19 cellular contexts compared by ENCODE assay signal in the genomic region with DNA sequence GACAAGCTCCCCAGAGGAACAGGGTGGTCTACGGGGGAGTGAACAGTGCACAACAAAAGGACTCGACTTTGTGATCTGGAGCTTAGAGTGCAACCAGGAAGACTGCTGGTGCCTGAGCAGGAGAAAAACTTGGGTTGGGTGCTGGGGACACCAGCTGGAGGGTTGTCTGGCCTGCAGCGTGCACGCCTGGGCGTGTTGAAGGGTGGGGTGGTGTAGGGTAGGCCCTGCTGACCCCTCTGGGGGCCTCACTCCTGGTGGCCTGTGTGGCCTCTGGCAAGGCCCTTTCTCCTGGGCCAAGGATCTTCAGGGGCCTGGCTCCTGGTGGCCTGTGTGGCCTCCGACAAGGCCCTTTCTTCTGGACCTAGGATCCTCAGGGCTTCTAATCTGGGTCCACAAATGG. TPM values are rescaled to one million over a fixed set of nuclear protein-coding genes. Genes with fewer than 3 reads are reported as not detected.
DNase-seq lines count a peak whose midpoint lies in the region; ATAC-seq and TF ChIP-seq lines count a peak whose summit lies in the region.
"Had no signal": no experiment of that assay in that cellular context is flagged by ENCODE, and none has a peak within 500 bp of the region (broad histone marks: within the 10 kb centered on the region; RNA-seq: fewer than 3 reads in every experiment).

No MANE protein-coding gene starts in this region.

- H3K9ac ChIP-seq in HUES64 (ENCODE audit: low read depth, low read length): 0 out of 2 replicates have a peak overlapping the region, but pooled peaks have one; percentile 12

- peaks cover 0 to 10% of the 10 kb centered on the region in 2 donors for H3K4me1 Mint-ChIP-seq in natural killer cell
- peaks cover 5% of the 10 kb centered on the region in 2 donors for H3K4me1 Mint-ChIP-seq in natural killer cell treated with Interleukin-12 subunit alpha and Interleukin-12 subunit beta and Interleukin-15 and Interleukin-18, amount 100 ng/mL, for 72 hours (ENCODE audit: low read depth in 2 of 2)
- peaks cover 6% of the 10 kb centered on the region for H3K4me1 Mint-ChIP-seq in chondrocyte (ENCODE audit: low read depth)
- peaks cover 5% of the 10 kb centered on the region for H3K4me1 Mint-ChIP-seq in glutamatergic neuron (ENCODE audit: low read depth, unreplicated experiment)

- no peaks in the 10 kb centered on the region for H3K36me3 Mint-ChIP-seq in natural killer cell
- H3K36me3 Mint-ChIP-seq in natural killer cell treated with Interleukin-12 subunit alpha and Interleukin-12 subunit beta and Interleukin-15 and Interleukin-18, amount 100 ng/mL, for 72 hours: no peaks in the 10 kb centered on the region
- H3K36me3 Mint-ChIP-seq in chondrocyte (ENCODE audit: low read depth): peaks cover 15% of the 10 kb centered on the region
- no peaks in the 10 kb centered on the region for H3K36me3 Mint-ChIP-seq in glutamatergic neuron (ENCODE audit: unreplicated experiment)

- intact Hi-C loops in natural killer cell (cut with micrococcal nuclease): loop anchor here (5.0 kb wide), 1 partner anchor 198 kb away; no protein-coding TSS in a partner anchor

- H3K4me3 Mint-ChIP-seq in natural killer cell: no peak overlapping the region
- H3K4me3 Mint-ChIP-seq in natural killer cell treated with Interleukin-12 subunit alpha and Interleukin-12 subunit beta and Interleukin-15 and Interleukin-18, amount 100 ng/mL, for 72 hours: no peak overlapping the region
- H3K4me3 Mint-ChIP-seq in chondrocyte (ENCODE audit: unreplicated experiment): no peak overlapping the region
- no peak overlapping the region for H3K4me3 Mint-ChIP-seq in glutamatergic neuron (ENCODE audit: unreplicated experiment)
- H3K4me3 Mint-ChIP-seq: CD14-positive monocyte had no signal

- DNase-seq in natural killer cell (no peak), chondrocyte (ENCODE audit: low spot score) (peak; percentile 90), glutamatergic neuron (no peak), D341Med (ENCODE audit: low spot score) (no peak), suprapubic skin (ENCODE audit: low spot score in 2 of 2) (no peak)
- no peak for DNase-seq in natural killer cell treated with Interleukin-12 subunit alpha and Interleukin-12 subunit beta and Interleukin-15 and Interleukin-18, amount 100 ng/mL, for 72 hours (ENCODE audit: low spot score)
- DNase-seq: COR-L47, HCEC 1CT, KBM-7, NCI-H1417 treated with DMSO at 0.1 percent for 48 hours, NCI-H2029, NCI-H2171 treated with DMSO at 0.1 percent for 48 hours, NCI-H446 treated with DMSO at 0.1 percent for 48 hours, OCI-M1, RPMI8226 had no signal

- TF ChIP-seq CTCF in natural killer cell (IDR thresholded peaks at IDR 0.05) (no peak), chondrocyte (IDR thresholded peaks at IDR 0.05) (no peak), glutamatergic neuron (IDR thresholded peaks at IDR 0.05; ENCODE audit: partially characterized antibody, unreplicated experiment) (no peak), suprapubic skin (IDR thresholded peaks at IDR 0.05) (no peak)

- H3K27ac Mint-ChIP-seq in natural killer cell: peak overlapping the region; percentile 26 to 42
- H3K27ac Mint-ChIP-seq in natural killer cell treated with Interleukin-12 subunit alpha and Interleukin-12 subunit beta and Interleukin-15 and Interleukin-18, amount 100 ng/mL, for 72 hours: no peak overlapping the region
- no peak overlapping the region for H3K27ac Mint-ChIP-seq in chondrocyte (ENCODE audit: unreplicated experiment)
- no peak overlapping the region for H3K27ac Mint-ChIP-seq in glutamatergic neuron (ENCODE audit: unreplicated experiment)

- no peak overlapping the region for H3K4me3 ChIP-seq in HUES64 (ENCODE audit: low read length)
- H3K4me3 ChIP-seq in suprapubic skin: no peak overlapping the region

- no peaks in the 10 kb centered on the region for H3K27me3 Mint-ChIP-seq in natural killer cell (ENCODE audit: low read depth in 2 of 2)
- no peaks in the 10 kb centered on the region for H3K27me3 Mint-ChIP-seq in natural killer cell treated with Interleukin-12 subunit alpha and Interleukin-12 subunit beta and Interleukin-15 and Interleukin-18, amount 100 ng/mL, for 72 hours
- no peaks in the 10 kb centered on the region for H3K27me3 Mint-ChIP-seq in chondrocyte (ENCODE audit: low read depth)
- peaks cover 7% of the 10 kb centered on the region for H3K27me3 Mint-ChIP-seq in glutamatergic neuron (ENCODE audit: unreplicated experiment)

- 93% methylated on average over 6 of the region's 6 CpGs for WGBS in HUES64
- WGBS in suprapubic skin: 90% methylated on average over 5 of the region's 6 CpGs

- H3K36me3 ChIP-seq in HUES64 (ENCODE audit: insufficient read depth, low read length) (peaks cover 47% of the 10 kb centered on the region), suprapubic skin (peaks cover 65% of the 10 kb centered on the region)

- H3K9me3 Mint-ChIP-seq in natural killer cell (no peaks in the 10 kb centered on the region), chondrocyte (ENCODE audit: low read depth) (no peaks in the 10 kb centered on the region), glutamatergic neuron (ENCODE audit: unreplicated experiment) (peaks cover 7% of the 10 kb centered on the region)
- no peaks in the 10 kb centered on the region for H3K9me3 Mint-ChIP-seq in natural killer cell treated with Interleukin-12 subunit alpha and Interleukin-12 subunit beta and Interleukin-15 and Interleukin-18, amount 100 ng/mL, for 72 hours

- H3K27ac ChIP-seq in HUES64 (ENCODE audit: low read depth, low read length): no peak overlapping the region
- no peak overlapping the region for H3K27ac ChIP-seq in suprapubic skin

- no peak for TF ChIP-seq POLR2A in suprapubic skin (IDR thresholded peaks at IDR 0.05)

- ATAC-seq in natural killer cell: no peak
- no peak for ATAC-seq in natural killer cell treated with Interleukin-12 subunit alpha and Interleukin-12 subunit beta and Interleukin-15 and Interleukin-18, amount 100 ng/mL, for 72 hours

- H3K4me1 ChIP-seq in HUES64 (ENCODE audit: insufficient read depth, low read length): peaks cover 14% of the 10 kb centered on the region
- peaks cover 9% of the 10 kb centered on the region for H3K4me1 ChIP-seq in suprapubic skin

- H3K27me3 ChIP-seq in HUES64 (ENCODE audit: insufficient read depth, low read length): no peaks in the 10 kb centered on the region
- no peaks in the 10 kb centered on the region for H3K27me3 ChIP-seq in suprapubic skin

- H3K9me3 ChIP-seq in HUES64 (ENCODE audit: insufficient read depth, low read depth, low read length): no peaks in the 10 kb centered on the region
- no peaks in the 10 kb centered on the region for H3K9me3 ChIP-seq in suprapubic skin

- TF ChIP-seq EP300 in suprapubic skin (IDR thresholded peaks at IDR 0.05): no peak

RNA-seq across cellular contexts. Expression of a gene that starts 4.7 kb away (rescaled TPM):
- total RNA-seq in natural killer cell: under 1 TPM; 0.18 to 0.63 (median 0.31) TPM
- under 1 TPM; 0.38 to 0.98 TPM for total RNA-seq in natural killer cell treated with Interleukin-12 subunit alpha and Interleukin-12 subunit beta and Interleukin-15 and Interleukin-18, amount 100 ng/mL, for 72 hours
- polyA plus RNA-seq in HUES64 (2013, experiment 1 of 2): not detected
- polyA plus RNA-seq in HUES64 (2013, experiment 2 of 2): not detected
- 0.15 TPM in 1 of 3 replicates, not detected in the others for total RNA-seq in chondrocyte
- total RNA-seq in glutamatergic neuron (ENCODE audit: unreplicated experiment): 0.61 TPM
- under 1 TPM in 2 of 4 donors, not detected in 2; 0.38 to 0.68 TPM for total RNA-seq in suprapubic skin
- total RNA-seq: G401 had no signal
- polyA plus RNA-seq: CD14-positive monocyte had no signal

RNA-seq across cellular contexts. Expression of a gene that starts 27.1 kb away (rescaled TPM):
- total RNA-seq in natural killer cell: 10 to 100 TPM; 66.2 to 82.1 (median 66.3) TPM
- 10 to 100 TPM; 51.3 to 76.6 TPM for total RNA-seq in natural killer cell treated with Interleukin-12 subunit alpha and Interleukin-12 subunit beta and Interleukin-15 and Interleukin-18, amount 100 ng/mL, for 72 hours
- 25.0 TPM for polyA plus RNA-seq in HUES64 (2013, experiment 1 of 2)
- polyA plus RNA-seq in HUES64 (2013, experiment 2 of 2): 25.9 TPM
- total RNA-seq in chondrocyte: 77.6 to 83.0 TPM (median 79.4 TPM) in 3 replicates
- 123 TPM for total RNA-seq in glutamatergic neuron (ENCODE audit: unreplicated experiment)
- 10 to 100 TPM; 22.7 to 40.6 (median 32.0) TPM for total RNA-seq in suprapubic skin

RNA-seq across cellular contexts. Expression of a gene that starts 37.5 kb away (rescaled TPM):
- total RNA-seq in natural killer cell: 10 to 100 TPM; 48.1 to 67.5 (median 49.8) TPM
- 10 to 100 TPM; 40.8 to 51.1 TPM for total RNA-seq in natural killer cell treated with Interleukin-12 subunit alpha and Interleukin-12 subunit beta and Interleukin-15 and Interleukin-18, amount 100 ng/mL, for 72 hours
- polyA plus RNA-seq in HUES64 (2013, experiment 1 of 2): 17.9 TPM
- 14.0 TPM for polyA plus RNA-seq in HUES64 (2013, experiment 2 of 2)
- 95.0 to 176 TPM (median 162 TPM) in 3 replicates for total RNA-seq in chondrocyte
- 107 TPM for total RNA-seq in glutamatergic neuron (ENCODE audit: unreplicated experiment)
- 10 to 100 TPM; 15.0 to 27.3 (median 20.3) TPM for total RNA-seq in suprapubic skin

RNA-seq across cellular contexts. Expression of a gene that starts 43.2 kb away (rescaled TPM):
- total RNA-seq in natural killer cell (10 to 100 TPM; 86.4 to 94.8 (median 86.7) TPM), chondrocyte (56.5 to 63.3 TPM (median 58.0 TPM) in 3 replicates), glutamatergic neuron (ENCODE audit: unreplicated experiment) (78.1 TPM), suprapubic skin (10 to 100 TPM; 32.8 to 76.3 (median 44.1) TPM)
- 100 to 1,000 TPM; 107 to 217 TPM for total RNA-seq in natural killer cell treated with Interleukin-12 subunit alpha and Interleukin-12 subunit beta and Interleukin-15 and Interleukin-18, amount 100 ng/mL, for 72 hours
- 50.7 TPM for polyA plus RNA-seq in HUES64 (2013, experiment 1 of 2)
- 49.3 TPM for polyA plus RNA-seq in HUES64 (2013, experiment 2 of 2)

RNA-seq across cellular contexts. Expression of a gene that starts 44.4 kb away (rescaled TPM):
- total RNA-seq in natural killer cell: not detected
- under 1 TPM in 1 of 2 donors, not detected in 1; 0.19 TPM for total RNA-seq in natural killer cell treated with Interleukin-12 subunit alpha and Interleukin-12 subunit beta and Interleukin-15 and Interleukin-18, amount 100 ng/mL, for 72 hours
- polyA plus RNA-seq in HUES64 (2013, experiment 1 of 2): 10.9 TPM
- 11.9 TPM for polyA plus RNA-seq in HUES64 (2013, experiment 2 of 2)
- not detected in 3 replicates for total RNA-seq in chondrocyte
- total RNA-seq in glutamatergic neuron (ENCODE audit: unreplicated experiment): 1.0 TPM
- total RNA-seq in suprapubic skin: under 1 TPM in 1 of 4 donors, not detected in 3; 0.30 TPM
- total RNA-seq: A673 had no signal
- polyA plus RNA-seq: CD14-positive monocyte had no signal

Comparison
In these comparisons a context has a peak if more than half of its experiments do, and no peak if none do; other contexts are left out.
1. H3K27ac Mint-ChIP-seq: peak in natural killer cell (2 of 2); none in natural killer cell treated with Interleukin-12 subunit alpha and Interleukin-12 subunit beta and Interleukin-15 and Interleukin-18, amount 100 ng/mL, for 72 hours (0 of 2), chondrocyte (single experiment) and glutamatergic neuron (single experiment).